ENCODE assay signal across 25 cellular contexts in the genomic region with DNA sequence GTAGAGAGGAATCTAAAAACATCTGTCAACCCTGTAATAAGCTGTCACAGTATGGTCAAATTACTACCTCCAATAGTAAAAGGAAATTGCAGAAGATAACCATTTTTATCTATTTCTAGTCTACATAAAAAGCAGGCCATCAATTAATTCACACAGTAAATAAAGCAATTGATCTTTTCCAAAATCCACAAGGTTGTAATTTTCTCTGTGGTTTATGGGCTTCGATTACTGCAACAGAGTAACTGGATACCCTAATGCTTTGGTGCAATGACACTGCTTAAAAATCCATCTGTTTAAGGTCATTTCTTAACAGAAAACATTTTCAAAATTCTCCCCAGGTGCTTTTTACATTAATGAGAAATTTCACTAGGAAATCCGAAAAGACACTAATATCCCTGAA. TPM values are rescaled to one million over a fixed set of nuclear protein-coding genes. Genes with fewer than 3 reads are reported as not detected.
DNase-seq lines count a peak whose midpoint lies in the region; ATAC-seq lines count a peak whose summit lies in the region.
"Had no signal": no experiment of that assay in that cellular context is flagged by ENCODE, and none has a peak within 500 bp of the region (broad histone marks: within the 10 kb centered on the region; RNA-seq: fewer than 3 reads in every experiment).

No MANE protein-coding gene starts in this region.

- H4K8ac ChIP-seq in neuronal stem cell (ENCODE audit: low read depth, low read length), result no peak overlapping the region

- H3K79me1 ChIP-seq in neuronal stem cell (ENCODE audit: low read depth, low read length), result peaks cover 10% of the 10 kb centered on the region

- CTCF ChIA-PET in T-cell (lab: Charles Lee), result no interaction called here

- H3K9me3 ChIP-seq in neuronal stem cell (replicated peaks in 1 of 2; ENCODE audit: control insufficient read depth in 2 of 2, insufficient read depth in 1 of 2, low read depth in 1 of 2, low read length in 2 of 2), result peaks cover 2 to 9% of the 10 kb centered on the region in 2 donors
- H3K9me3 ChIP-seq: heart left ventricle, thoracic aorta had no signal

- H3K18ac ChIP-seq in neuronal stem cell (ENCODE audit: low read length), result no peak overlapping the region

- H3K36me3 ChIP-seq in neuronal stem cell (replicated peaks in 1 of 2; ENCODE audit: control insufficient read depth in 2 of 2, insufficient read depth in 2 of 2, low read length in 2 of 2), result peaks cover 4 to 10% of the 10 kb centered on the region in 2 donors

- peaks cover 52% of the 10 kb centered on the region for H3K36me3 Mint-ChIP-seq in stimulated activated naive CD8-positive, alpha-beta T cell treated with anti-CD3 and anti-CD28 coated beads, Interleukin-15, Interleukin-2, amounts not matched to agents 100 ng/mL and 50 ng/mL, for 24 hours (ENCODE audit: low read depth)
- H3K36me3 Mint-ChIP-seq in T-cell, result peaks cover 34% of the 10 kb centered on the region
- H3K36me3 Mint-ChIP-seq in immature natural killer cell, result peaks cover 21 to 57% (median 32%) of the 10 kb centered on the region in 3 donors

- peak overlapping the region; percentile 29 for H3K27ac Mint-ChIP-seq in stimulated activated naive CD8-positive, alpha-beta T cell treated with anti-CD3 and anti-CD28 coated beads, Interleukin-15, Interleukin-2, amounts not matched to agents 100 ng/mL and 50 ng/mL, for 24 hours
- H3K27ac Mint-ChIP-seq in T-cell (peak overlapping the region; percentile 74 to 86), immature natural killer cell (peak overlapping the region; percentile 98 to 100 (median 99))
- H3K27ac Mint-ChIP-seq: activated B cell treated with CpG ODN at 0.5 μM for 24 hours; stimulated activated naive B cell treated with anti-CD40 and anti-IgM and Interleukin-4, amounts not matched to agents 10 μg/mL and 1 μg/mL and 100 μg/mL, for 72 hours had no signal

- H3K27me3 ChIP-seq in neuronal stem cell (ENCODE audit: control insufficient read depth in 3 of 3, insufficient read depth in 3 of 3, low read depth in 1 of 3, low read length in 3 of 3), result no peaks in the 10 kb centered on the region
- H3K27me3 ChIP-seq: dorsolateral prefrontal cortex, heart left ventricle had no signal

- H2AFZ ChIP-seq in neuronal stem cell (ENCODE audit: low read length), result no peak overlapping the region

- H3K23ac ChIP-seq in neuronal stem cell (ENCODE audit: low read depth, low read length, poor library complexity), result no peak overlapping the region

- H2BK120ac ChIP-seq in neuronal stem cell (ENCODE audit: low read depth, low read length), result no peak overlapping the region

- H3K9me3 Mint-ChIP-seq in stimulated activated naive CD8-positive, alpha-beta T cell treated with anti-CD3 and anti-CD28 coated beads, Interleukin-15, Interleukin-2, amounts not matched to agents 100 ng/mL and 50 ng/mL, for 24 hours, result no peaks in the 10 kb centered on the region
- peaks cover 0 to 3% (median 0%) of the 10 kb centered on the region in 3 donors for H3K9me3 Mint-ChIP-seq in T-cell
- H3K9me3 Mint-ChIP-seq in immature natural killer cell, result peaks cover 13 to 30% (median 20%) of the 10 kb centered on the region in 6 donors
- H3K9me3 Mint-ChIP-seq: activated B cell treated with CpG ODN at 0.5 μM for 24 hours had no signal

- no peak overlapping the region for H3K9ac ChIP-seq in neuronal stem cell (ENCODE audit: low read depth, low read length, poor library complexity)

- H3K4me3 Mint-ChIP-seq in stimulated activated naive CD8-positive, alpha-beta T cell treated with anti-CD3 and anti-CD28 coated beads, Interleukin-15, Interleukin-2, amounts not matched to agents 100 ng/mL and 50 ng/mL, for 24 hours, result no peak overlapping the region
- H3K4me3 Mint-ChIP-seq in T-cell (peak overlapping the region in 1 of 3 donors; percentile 49), immature natural killer cell (peak overlapping the region; percentile 65 to 85 (median 76))
- H3K4me3 Mint-ChIP-seq: activated B cell treated with CpG ODN at 0.5 μM for 24 hours; stimulated activated naive B cell treated with anti-CD40 and anti-IgM and Interleukin-4, amounts not matched to agents 10 μg/mL and 1 μg/mL and 100 μg/mL, for 72 hours had no signal

- DNase-seq in stimulated activated naive CD8-positive, alpha-beta T cell treated with anti-CD3 and anti-CD28 coated beads, Interleukin-15, Interleukin-2, amounts not matched to agents 100 U/mL and 50 U/mL, for 24 hours, result no peak
- no peak for DNase-seq in T-cell
- no peak for DNase-seq in immature natural killer cell
- DNase-seq in SKM-1 (lab: John Stamatoyannopoulos, UW; ENCODE audit: unreplicated experiment), result no peak
- DNase-seq in neuronal stem cell (ENCODE audit: low spot score), result no peak
- DNase-seq: activated B cell treated with CpG ODN at 0.5 μM for 24 hours; activated CD4-positive, alpha-beta T cell treated with anti-CD3 and anti-CD28 coated beads, Interleukin-2, amount 50 U/mL, for 48 hours; activated T-cell treated with anti-CD3 and anti-CD28 coated beads for 4 hours; caudate nucleus; dorsolateral prefrontal cortex; EL; HCEC 1CT; heart left ventricle; NCI-H1694; NCI-H2171 treated with DMSO at 0.1 percent for 48 hours; NCI-H526; retina; stimulated activated CD4-positive, alpha-beta T cell treated with anti-CD3 and anti-CD28 coated beads, Interleukin-2, amount 100 ng/mL, for 48 hours; stimulated activated naive B cell treated with anti-CD40 and anti-IgM and Interleukin-4, amounts not matched to agents 10 μg/mL and 1 μg/mL and 100 μg/mL, for 72 hours had no signal

- no peaks in the 10 kb centered on the region for H3K4me1 ChIP-seq in neuronal stem cell (ENCODE audit: control insufficient read depth in 2 of 2, insufficient read depth in 1 of 2, low read depth in 1 of 2, low read length in 2 of 2)

- no CpG with 5 or more reads among the region's 2 CpGs for WGBS in neuronal stem cell (ENCODE audit: extremely low coverage in 2 of 2, insufficient read length in 2 of 2, insufficient replicate concordance in 1 of 2), 2 donors

- ATAC-seq in stimulated activated naive CD8-positive, alpha-beta T cell treated with anti-CD3 and anti-CD28 coated beads, Interleukin-15, Interleukin-2, amounts not matched to agents 100 U/mL and 50 U/mL, for 24 hours, result no peak
- ATAC-seq in T-cell (replicated peaks in 1 of 4), result no peak
- no peak for ATAC-seq in GM18517 (IDR thresholded peaks at IDR 0.05; ENCODE audit: unreplicated experiment)
- ATAC-seq: heart left ventricle; SK-N-SH treated with all-trans-retinoic acid at 6 μM for 48 hours; stimulated activated naive B cell treated with anti-CD40 and anti-IgM and Interleukin-4, amounts not matched to agents 10 μg/mL and 1 μg/mL and 100 μg/mL, for 72 hours had no signal

- no peak overlapping the region for H2AK5ac ChIP-seq in neuronal stem cell (ENCODE audit: low read depth, low read length)

- no peak overlapping the region for H2BK12ac ChIP-seq in neuronal stem cell (ENCODE audit: low read length)

- H3K27ac ChIP-seq in neuronal stem cell (replicated peaks; ENCODE audit: low read length), result no peak overlapping the region
- H3K27ac ChIP-seq: C4-2B, dorsolateral prefrontal cortex, heart left ventricle, HL-60 had no signal

- H3K4me2 ChIP-seq in neuronal stem cell (ENCODE audit: insufficient read depth, low read length, poor library complexity, severe bottlenecking), result no peak overlapping the region

- H2BK5ac ChIP-seq in neuronal stem cell (ENCODE audit: low read length), result no peak overlapping the region

- no peaks in the 10 kb centered on the region for H3K27me3 Mint-ChIP-seq in stimulated activated naive CD8-positive, alpha-beta T cell treated with anti-CD3 and anti-CD28 coated beads, Interleukin-15, Interleukin-2, amounts not matched to agents 100 ng/mL and 50 ng/mL, for 24 hours
- H3K27me3 Mint-ChIP-seq in T-cell (no peaks in the 10 kb centered on the region), immature natural killer cell (ENCODE audit: low read depth in 3 of 3) (peaks cover 36 to 62% (median 55%) of the 10 kb centered on the region in 3 donors)
- H3K27me3 Mint-ChIP-seq: activated B cell treated with CpG ODN at 0.5 μM for 24 hours; stimulated activated naive B cell treated with anti-CD40 and anti-IgM and Interleukin-4, amounts not matched to agents 10 μg/mL and 1 μg/mL and 100 μg/mL, for 72 hours had no signal

- POLR2A ChIA-PET in T-cell (lab: Charles Lee), result no interaction called here

- no peak overlapping the region for H3K14ac ChIP-seq in neuronal stem cell (ENCODE audit: low read length)

- H3K4me3 ChIP-seq in neuronal stem cell (ENCODE audit: low read length in 2 of 2), result no peak overlapping the region
- H3K4me3 ChIP-seq: dorsolateral prefrontal cortex, heart left ventricle, thoracic aorta had no signal

- no peak overlapping the region for H4K91ac ChIP-seq in neuronal stem cell (ENCODE audit: low read depth, low read length, poor library complexity)

- H2BK15ac ChIP-seq in neuronal stem cell (ENCODE audit: low read length), result no peak overlapping the region

- H3K4ac ChIP-seq in neuronal stem cell (ENCODE audit: low read length), result no peak overlapping the region

- H3K4me1 Mint-ChIP-seq in stimulated activated naive CD8-positive, alpha-beta T cell treated with anti-CD3 and anti-CD28 coated beads, Interleukin-15, Interleukin-2, amounts not matched to agents 100 ng/mL and 50 ng/mL, for 24 hours (ENCODE audit: low read depth), result peaks cover 71% of the 10 kb centered on the region
- H3K4me1 Mint-ChIP-seq in T-cell (peaks cover 63 to 80% (median 75%) of the 10 kb centered on the region in 3 donors), immature natural killer cell (peaks cover 74 to 97% of the 10 kb centered on the region in 2 donors)

RNA-seq across cellular contexts. Expression of gene ESYT2, which starts 23.9 kb away (rescaled TPM):
- 100 to 1,000 TPM in 4 of 5 donors, 10 to 100 TPM in 1; 99.0 to 122 (median 116) TPM for total RNA-seq in T-cell
- polyA plus RNA-seq in immature natural killer cell, result 10 to 100 TPM; 70.1 to 95.7 (median 84.0) TPM
- 11.4 TPM for polyA plus RNA-seq in neuronal stem cell (2013, experiment 1 of 2)
- 11.9 TPM for polyA plus RNA-seq in neuronal stem cell (2013, experiment 2 of 2)

RNA-seq across cellular contexts. Expression of gene DYNC2I1, which starts 50.9 kb away (rescaled TPM):
- 10 to 100 TPM; 12.7 to 20.6 (median 15.1) TPM for total RNA-seq in T-cell
- polyA plus RNA-seq in immature natural killer cell, result 10 to 100 TPM in 2 of 3 donors, 1 to 10 TPM in 1; 2.8 to 29.8 (median 28.7) TPM
- 14.3 TPM for polyA plus RNA-seq in neuronal stem cell (2013, experiment 1 of 2)
- polyA plus RNA-seq in neuronal stem cell (2013, experiment 2 of 2), result 17.2 TPM

Comparison
In these comparisons a context has a peak if more than half of its experiments do, and no peak if none do; other contexts are left out.
1. H3K27ac Mint-ChIP-seq: peak in every context shown above with its lines; median percentile 99 in immature natural killer cell; 80 in T-cell; 29 in stimulated activated naive CD8-positive, alpha-beta T cell treated with anti-CD3 and anti-CD28 coated beads, Interleukin-15, Interleukin-2, amounts not matched to agents 100 ng/mL and 50 ng/mL, for 24 hours.